Comparison of ENCODE assay signal across 1 cellular context in the genomic region with DNA sequence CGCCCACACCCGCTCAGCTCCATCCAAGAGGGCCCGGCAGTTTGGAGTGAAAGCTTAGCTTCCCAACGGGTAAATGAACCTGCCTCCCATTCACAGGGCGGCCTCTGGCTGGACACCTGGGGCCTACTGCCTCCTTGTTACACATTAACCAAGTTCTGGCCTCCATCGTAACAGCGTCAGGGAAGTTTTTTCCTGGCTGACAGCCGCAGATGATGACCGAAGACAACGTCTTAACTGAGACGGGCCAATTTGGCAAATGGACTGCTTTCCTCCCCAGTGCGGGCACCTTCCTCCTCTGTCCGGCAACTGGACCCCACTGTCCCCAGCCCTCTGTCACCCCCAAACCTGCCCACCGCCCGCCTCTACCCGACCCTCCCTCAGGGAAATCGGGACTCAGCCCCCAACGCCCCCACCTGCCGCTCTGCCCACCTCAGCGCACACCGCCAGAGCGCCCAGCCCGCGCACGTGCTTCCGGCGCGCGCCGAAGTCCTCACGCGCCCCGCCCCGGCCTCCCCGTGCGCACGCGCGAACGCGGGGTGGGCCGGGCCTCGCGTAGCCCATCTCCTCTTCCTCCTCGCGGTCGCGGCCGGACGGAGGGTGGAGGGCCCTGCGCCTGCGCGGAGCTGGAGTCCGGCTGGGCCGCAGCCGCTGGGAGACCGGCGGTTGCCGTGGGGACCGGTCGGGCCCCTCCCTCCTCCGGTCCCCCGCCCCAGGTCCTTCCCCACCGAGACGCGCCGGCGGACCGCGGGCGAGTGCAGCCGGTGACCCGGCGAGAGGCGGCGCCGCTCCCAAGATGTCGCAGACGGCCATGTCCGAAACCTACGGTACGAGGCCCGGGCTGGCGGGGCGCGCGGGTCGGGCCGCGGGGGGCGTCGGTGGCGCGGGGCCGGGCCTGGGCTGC.
A peak's percentile ranks its signal among the peaks of the same experiment; 100 is the strongest.
TF ChIP-seq lines count a peak whose summit lies in the region.

A gene with protein sequence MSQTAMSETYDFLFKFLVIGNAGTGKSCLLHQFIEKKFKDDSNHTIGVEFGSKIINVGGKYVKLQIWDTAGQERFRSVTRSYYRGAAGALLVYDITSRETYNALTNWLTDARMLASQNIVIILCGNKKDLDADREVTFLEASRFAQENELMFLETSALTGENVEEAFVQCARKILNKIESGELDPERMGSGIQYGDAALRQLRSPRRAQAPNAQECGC (plus strand): TSS at position 565 of the 901 bp plus-strand sequence. CDS start 229 bp downstream, at position 794.

TF ChIP-seq in HepG2, 621 proteins besides CTCF, POLR2A, EP300 and RAD21 (continued from another document and continues in another):
- TF ChIP-seq, protein P1, sequence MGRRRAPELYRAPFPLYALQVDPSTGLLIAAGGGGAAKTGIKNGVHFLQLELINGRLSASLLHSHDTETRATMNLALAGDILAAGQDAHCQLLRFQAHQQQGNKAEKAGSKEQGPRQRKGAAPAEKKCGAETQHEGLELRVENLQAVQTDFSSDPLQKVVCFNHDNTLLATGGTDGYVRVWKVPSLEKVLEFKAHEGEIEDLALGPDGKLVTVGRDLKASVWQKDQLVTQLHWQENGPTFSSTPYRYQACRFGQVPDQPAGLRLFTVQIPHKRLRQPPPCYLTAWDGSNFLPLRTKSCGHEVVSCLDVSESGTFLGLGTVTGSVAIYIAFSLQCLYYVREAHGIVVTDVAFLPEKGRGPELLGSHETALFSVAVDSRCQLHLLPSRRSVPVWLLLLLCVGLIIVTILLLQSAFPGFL (CRISPR knock-in tag; IDR thresholded peaks at IDR 0.05), result 0 out of 2 replicates have a peak, but pooled peaks have one; percentile 61
- TF ChIP-seq ZFX (CRISPR knock-in tag; IDR thresholded peaks at IDR 0.05; ENCODE audit: low read depth) (peak; percentile 86), SAP130 (CRISPR knock-in tag; IDR thresholded peaks at IDR 0.05; ENCODE audit: low read depth) (peak; percentile 96), YEATS4 (CRISPR knock-in tag; IDR thresholded peaks at IDR 0.05; ENCODE audit: borderline replicate concordance) (peak; percentile 95), ZNF496 (CRISPR knock-in tag; IDR thresholded peaks at IDR 0.05; ENCODE audit: insufficient replicate concordance) (no peak), ZNF777 (CRISPR knock-in tag; IDR thresholded peaks at IDR 0.05) (no peak; the same call in 1 of the 2 replicates), ZC3H4 (CRISPR knock-in tag; IDR thresholded peaks at IDR 0.05; ENCODE audit: borderline replicate concordance) (no peak), ZNF775 (CRISPR knock-in tag; IDR thresholded peaks at IDR 0.05; ENCODE audit: borderline replicate concordance) (no peak), NR2F2 (IDR thresholded peaks at IDR 0.05; ENCODE audit: borderline replicate concordance, low read depth) (no peak), POLR2AphosphoS2 (IDR thresholded peaks at IDR 0.05; ENCODE audit: low read depth, low read length) (peak; percentile 42; the same call in 1 of the 2 replicates), TEAD3 (CRISPR knock-in tag; optimal IDR thresholded peaks at IDR 0.05; ENCODE audit: borderline replicate concordance) (no peak), ZNF720 (CRISPR knock-in tag; IDR thresholded peaks at IDR 0.05) (no peak), IKZF1 (IDR thresholded peaks at IDR 0.05) (no peak), ZNF550 (CRISPR knock-in tag; IDR thresholded peaks at IDR 0.05; ENCODE audit: borderline replicate concordance) (0 out of 2 replicates have a peak, but pooled peaks have one; percentile 82), ZNF138 (CRISPR knock-in tag; IDR thresholded peaks at IDR 0.05; ENCODE audit: low read depth) (peak; percentile 88; the same call in 1 of the 2 replicates), HNF4G (IDR thresholded peaks at IDR 0.05; ENCODE audit: borderline replicate concordance, low read depth, low read length) (no peak), HNF4G (CRISPR knock-in tag; IDR thresholded peaks at IDR 0.05; ENCODE audit: borderline replicate concordance, low read depth) (no peak; the same call in 1 of the 2 replicates), DPF2 (CRISPR knock-in tag; IDR thresholded peaks at IDR 0.05; ENCODE audit: borderline replicate concordance, low read depth) (no peak), FOXM1 (CRISPR knock-in tag; IDR thresholded peaks at IDR 0.05) (peak; percentile 65; the same call in 1 of the 2 replicates), STAT5B (CRISPR knock-in tag; IDR thresholded peaks at IDR 0.05) (no peak), DMAP1 (CRISPR knock-in tag; IDR thresholded peaks at IDR 0.05) (peak; percentile 75), AHR (CRISPR knock-in tag; IDR thresholded peaks at IDR 0.05) (peak; percentile 74; the same call in 1 of the 2 replicates), MBNL3 (CRISPR knock-in tag; conservative IDR thresholded peaks at IDR 0.05) (no peak), AGO1 (IDR thresholded peaks at IDR 0.05; ENCODE audit: low read depth, low read length, poor library complexity, severe bottlenecking) (no peak), CCDC6 (CRISPR knock-in tag; IDR thresholded peaks at IDR 0.05) (peak; percentile 81; the same call in 1 of the 2 replicates), CREB1 (IDR thresholded peaks at IDR 0.05) (peak; percentile 47; the same call in 1 of the 2 replicates), CREB1 (CRISPR knock-in tag; IDR thresholded peaks at IDR 0.05) (no peak), ZNF24 (IDR thresholded peaks at IDR 0.05) (no peak), JUN (CRISPR knock-in tag; IDR thresholded peaks at IDR 0.05) (0 out of 2 replicates have a peak, but pooled peaks have one; percentile 28), LCORL (IDR thresholded peaks at IDR 0.05) (no peak), LCORL (CRISPR knock-in tag; IDR thresholded peaks at IDR 0.05) (no peak), ZNF432 (CRISPR knock-in tag; IDR thresholded peaks at IDR 0.05; ENCODE audit: borderline replicate concordance) (no peak), RFX3 (CRISPR knock-in tag; IDR thresholded peaks at IDR 0.05) (peak; percentile 59), ZNF891 (CRISPR knock-in tag; IDR thresholded peaks at IDR 0.05) (no peak; the same call in 1 of the 2 replicates), MAZ (IDR thresholded peaks at IDR 0.05; ENCODE audit: borderline replicate concordance, low read depth, low read length) (peak; percentile 52), MAZ (CRISPR knock-in tag; IDR thresholded peaks at IDR 0.05; ENCODE audit: low read depth) (peak; percentile 92), FOXO1 (CRISPR knock-in tag; IDR thresholded peaks at IDR 0.05) (0 out of 2 replicates have a peak, but pooled peaks have one; percentile 24), BHLHE40 (IDR thresholded peaks at IDR 0.05; ENCODE audit: low read length) (peak; percentile 94), TSC22D2 (CRISPR knock-in tag; IDR thresholded peaks at IDR 0.05; ENCODE audit: borderline replicate concordance) (peak; percentile 74; the same call in 1 of the 2 replicates), ZFP82 (CRISPR knock-in tag; IDR thresholded peaks at IDR 0.05; ENCODE audit: borderline replicate concordance) (no peak), IRF2 (CRISPR knock-in tag; IDR thresholded peaks at IDR 0.05) (peak; percentile 19; the same call in 1 of the 2 replicates), CENPT (CRISPR knock-in tag; IDR thresholded peaks at IDR 0.05; ENCODE audit: low read depth) (peak; percentile 93; the same call in 1 of the 2 replicates), TARDBP (CRISPR knock-in tag; IDR thresholded peaks at IDR 0.05) (peak; percentile 73; the same call in 1 of the 2 replicates), ZNF782 (CRISPR knock-in tag; IDR thresholded peaks at IDR 0.05; ENCODE audit: borderline replicate concordance) (no peak), ZNF619 (CRISPR knock-in tag; IDR thresholded peaks at IDR 0.05) (peak; percentile 84; the same call in 1 of the 2 replicates), ZNF34 (CRISPR knock-in tag; IDR thresholded peaks at IDR 0.05; ENCODE audit: borderline replicate concordance) (no peak), NFKB2 (CRISPR knock-in tag; IDR thresholded peaks at IDR 0.05; ENCODE audit: borderline replicate concordance) (peak; percentile 97), PAF1 (CRISPR knock-in tag; IDR thresholded peaks at IDR 0.05) (no peak), MAFK (conservative IDR thresholded peaks at IDR 0.05 in 1 of 2, IDR thresholded peaks at IDR 0.05 in 1 of 2; ENCODE audit: low read length in 2 of 2) (no peak)
- TF ChIP-seq, protein P2, sequence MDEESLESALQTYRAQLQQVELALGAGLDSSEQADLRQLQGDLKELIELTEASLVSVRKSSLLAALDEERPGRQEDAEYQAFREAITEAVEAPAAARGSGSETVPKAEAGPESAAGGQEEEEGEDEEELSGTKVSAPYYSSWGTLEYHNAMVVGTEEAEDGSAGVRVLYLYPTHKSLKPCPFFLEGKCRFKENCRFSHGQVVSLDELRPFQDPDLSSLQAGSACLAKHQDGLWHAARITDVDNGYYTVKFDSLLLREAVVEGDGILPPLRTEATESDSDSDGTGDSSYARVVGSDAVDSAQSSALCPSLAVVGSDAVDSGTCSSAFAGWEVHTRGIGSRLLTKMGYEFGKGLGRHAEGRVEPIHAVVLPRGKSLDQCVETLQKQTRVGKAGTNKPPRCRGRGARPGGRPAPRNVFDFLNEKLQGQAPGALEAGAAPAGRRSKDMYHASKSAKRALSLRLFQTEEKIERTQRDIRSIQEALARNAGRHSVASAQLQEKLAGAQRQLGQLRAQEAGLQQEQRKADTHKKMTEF (CRISPR knock-in tag; IDR thresholded peaks at IDR 0.05), result peak; percentile 51
- TF ChIP-seq, protein P3, sequence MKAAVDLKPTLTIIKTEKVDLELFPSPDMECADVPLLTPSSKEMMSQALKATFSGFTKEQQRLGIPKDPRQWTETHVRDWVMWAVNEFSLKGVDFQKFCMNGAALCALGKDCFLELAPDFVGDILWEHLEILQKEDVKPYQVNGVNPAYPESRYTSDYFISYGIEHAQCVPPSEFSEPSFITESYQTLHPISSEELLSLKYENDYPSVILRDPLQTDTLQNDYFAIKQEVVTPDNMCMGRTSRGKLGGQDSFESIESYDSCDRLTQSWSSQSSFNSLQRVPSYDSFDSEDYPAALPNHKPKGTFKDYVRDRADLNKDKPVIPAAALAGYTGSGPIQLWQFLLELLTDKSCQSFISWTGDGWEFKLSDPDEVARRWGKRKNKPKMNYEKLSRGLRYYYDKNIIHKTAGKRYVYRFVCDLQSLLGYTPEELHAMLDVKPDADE (CRISPR knock-in tag; IDR thresholded peaks at IDR 0.05), result no peak
- TF ChIP-seq, protein P4, sequence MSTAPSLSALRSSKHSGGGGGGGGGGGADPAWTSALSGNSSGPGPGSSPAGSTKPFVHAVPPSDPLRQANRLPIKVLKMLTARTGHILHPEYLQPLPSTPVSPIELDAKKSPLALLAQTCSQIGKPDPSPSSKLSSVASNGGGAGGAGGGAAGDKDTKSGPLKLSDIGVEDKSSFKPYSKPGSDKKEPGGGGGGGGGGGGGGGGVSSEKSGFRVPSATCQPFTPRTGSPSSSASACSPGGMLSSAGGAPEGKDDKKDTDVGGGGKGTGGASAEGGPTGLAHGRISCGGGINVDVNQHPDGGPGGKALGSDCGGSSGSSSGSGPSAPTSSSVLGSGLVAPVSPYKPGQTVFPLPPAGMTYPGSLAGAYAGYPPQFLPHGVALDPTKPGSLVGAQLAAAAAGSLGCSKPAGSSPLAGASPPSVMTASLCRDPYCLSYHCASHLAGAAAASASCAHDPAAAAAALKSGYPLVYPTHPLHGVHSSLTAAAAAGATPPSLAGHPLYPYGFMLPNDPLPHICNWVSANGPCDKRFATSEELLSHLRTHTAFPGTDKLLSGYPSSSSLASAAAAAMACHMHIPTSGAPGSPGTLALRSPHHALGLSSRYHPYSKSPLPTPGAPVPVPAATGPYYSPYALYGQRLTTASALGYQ (CRISPR knock-in tag; IDR thresholded peaks at IDR 0.05), result no peak
- TF ChIP-seq, protein P5, sequence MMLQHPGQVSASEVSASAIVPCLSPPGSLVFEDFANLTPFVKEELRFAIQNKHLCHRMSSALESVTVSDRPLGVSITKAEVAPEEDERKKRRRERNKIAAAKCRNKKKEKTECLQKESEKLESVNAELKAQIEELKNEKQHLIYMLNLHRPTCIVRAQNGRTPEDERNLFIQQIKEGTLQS (CRISPR knock-in tag; IDR thresholded peaks at IDR 0.05), result 0 out of 2 replicates have a peak, but pooled peaks have one; percentile 17
- TF ChIP-seq, protein P6, sequence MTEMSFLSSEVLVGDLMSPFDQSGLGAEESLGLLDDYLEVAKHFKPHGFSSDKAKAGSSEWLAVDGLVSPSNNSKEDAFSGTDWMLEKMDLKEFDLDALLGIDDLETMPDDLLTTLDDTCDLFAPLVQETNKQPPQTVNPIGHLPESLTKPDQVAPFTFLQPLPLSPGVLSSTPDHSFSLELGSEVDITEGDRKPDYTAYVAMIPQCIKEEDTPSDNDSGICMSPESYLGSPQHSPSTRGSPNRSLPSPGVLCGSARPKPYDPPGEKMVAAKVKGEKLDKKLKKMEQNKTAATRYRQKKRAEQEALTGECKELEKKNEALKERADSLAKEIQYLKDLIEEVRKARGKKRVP (CRISPR knock-in tag; IDR thresholded peaks at IDR 0.05), result peak in 1 of 2 experiments; percentile 74; a peak in 2 of 4 replicates
- TF ChIP-seq, protein P7, sequence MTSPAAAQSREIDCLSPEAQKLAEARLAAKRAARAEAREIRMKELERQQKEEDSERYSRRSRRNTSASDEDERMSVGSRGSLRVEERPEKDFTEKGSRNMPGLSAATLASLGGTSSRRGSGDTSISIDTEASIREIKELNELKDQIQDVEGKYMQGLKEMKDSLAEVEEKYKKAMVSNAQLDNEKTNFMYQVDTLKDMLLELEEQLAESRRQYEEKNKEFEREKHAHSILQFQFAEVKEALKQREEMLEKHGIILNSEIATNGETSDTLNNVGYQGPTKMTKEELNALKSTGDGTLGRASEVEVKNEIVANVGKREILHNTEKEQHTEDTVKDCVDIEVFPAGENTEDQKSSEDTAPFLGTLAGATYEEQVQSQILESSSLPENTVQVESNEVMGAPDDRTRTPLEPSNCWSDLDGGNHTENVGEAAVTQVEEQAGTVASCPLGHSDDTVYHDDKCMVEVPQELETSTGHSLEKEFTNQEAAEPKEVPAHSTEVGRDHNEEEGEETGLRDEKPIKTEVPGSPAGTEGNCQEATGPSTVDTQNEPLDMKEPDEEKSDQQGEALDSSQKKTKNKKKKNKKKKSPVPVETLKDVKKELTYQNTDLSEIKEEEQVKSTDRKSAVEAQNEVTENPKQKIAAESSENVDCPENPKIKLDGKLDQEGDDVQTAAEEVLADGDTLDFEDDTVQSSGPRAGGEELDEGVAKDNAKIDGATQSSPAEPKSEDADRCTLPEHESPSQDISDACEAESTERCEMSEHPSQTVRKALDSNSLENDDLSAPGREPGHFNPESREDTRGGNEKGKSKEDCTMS (CRISPR knock-in tag; conservative IDR thresholded peaks at IDR 0.05), result no peak
- TF ChIP-seq, protein P8, sequence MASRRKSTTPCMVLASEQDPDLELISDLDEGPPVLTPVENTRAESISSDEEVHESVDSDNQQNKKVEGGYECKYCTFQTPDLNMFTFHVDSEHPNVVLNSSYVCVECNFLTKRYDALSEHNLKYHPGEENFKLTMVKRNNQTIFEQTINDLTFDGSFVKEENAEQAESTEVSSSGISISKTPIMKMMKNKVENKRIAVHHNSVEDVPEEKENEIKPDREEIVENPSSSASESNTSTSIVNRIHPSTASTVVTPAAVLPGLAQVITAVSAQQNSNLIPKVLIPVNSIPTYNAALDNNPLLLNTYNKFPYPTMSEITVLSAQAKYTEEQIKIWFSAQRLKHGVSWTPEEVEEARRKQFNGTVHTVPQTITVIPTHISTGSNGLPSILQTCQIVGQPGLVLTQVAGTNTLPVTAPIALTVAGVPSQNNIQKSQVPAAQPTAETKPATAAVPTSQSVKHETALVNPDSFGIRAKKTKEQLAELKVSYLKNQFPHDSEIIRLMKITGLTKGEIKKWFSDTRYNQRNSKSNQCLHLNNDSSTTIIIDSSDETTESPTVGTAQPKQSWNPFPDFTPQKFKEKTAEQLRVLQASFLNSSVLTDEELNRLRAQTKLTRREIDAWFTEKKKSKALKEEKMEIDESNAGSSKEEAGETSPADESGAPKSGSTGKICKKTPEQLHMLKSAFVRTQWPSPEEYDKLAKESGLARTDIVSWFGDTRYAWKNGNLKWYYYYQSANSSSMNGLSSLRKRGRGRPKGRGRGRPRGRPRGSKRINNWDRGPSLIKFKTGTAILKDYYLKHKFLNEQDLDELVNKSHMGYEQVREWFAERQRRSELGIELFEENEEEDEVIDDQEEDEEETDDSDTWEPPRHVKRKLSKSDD (CRISPR knock-in tag; IDR thresholded peaks at IDR 0.05; ENCODE audit: low read depth), result peak; percentile 83
